ENCODE assay signal across 12 cellular contexts in the genomic region with DNA sequence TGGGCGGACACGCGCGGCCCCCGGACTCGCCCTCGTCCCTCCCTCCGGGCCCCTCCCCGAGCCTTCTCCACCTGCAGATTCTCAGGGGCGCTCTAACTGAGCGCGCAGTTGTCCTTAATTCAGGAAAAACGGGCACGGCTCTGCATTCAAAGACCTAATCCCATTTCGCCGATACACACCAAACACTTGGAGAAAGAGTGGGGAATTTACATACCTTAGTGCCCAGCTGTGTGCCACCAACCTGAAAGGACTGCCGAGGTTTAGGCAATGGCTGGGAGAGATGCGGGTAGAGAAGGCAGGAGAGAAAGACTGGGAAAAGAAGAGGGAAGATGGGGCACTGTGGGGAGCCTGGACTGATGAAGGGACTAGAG. TPM values are rescaled to one million over a fixed set of nuclear protein-coding genes. Genes with fewer than 3 reads are reported as not detected.
DNase-seq lines count a peak whose midpoint lies in the region; ATAC-seq and TF ChIP-seq lines count a peak whose summit lies in the region.
"Had no signal": no experiment of that assay in that cellular context is flagged by ENCODE, and none has a peak within 500 bp of the region (broad histone marks: within the 10 kb centered on the region; RNA-seq: fewer than 3 reads in every experiment).

No MANE protein-coding gene starts in this region.

- peaks cover 0 to 69% (median 38%) of the 10 kb centered on the region in 7 donors for H3K27me3 ChIP-seq in heart right ventricle

- no peak for TF ChIP-seq CTCF in heart right ventricle (IDR thresholded peaks at IDR 0.05)
- no peak for TF ChIP-seq CTCF in epithelial cell of proximal tubule (conservative IDR thresholded peaks at IDR 0.05; ENCODE audit: low read depth, low read length)
- no peak for TF ChIP-seq CTCF in nephron progenitor cell (IDR thresholded peaks at IDR 0.05)

- H3K9me3 ChIP-seq in heart right ventricle: peaks cover 0 to 15% (median 0%) of the 10 kb centered on the region in 11 donors

- H3K27ac ChIP-seq in heart right ventricle: no peak overlapping the region
- no peak overlapping the region for H3K27ac ChIP-seq in urinary bladder (ENCODE audit: low read depth)

- H3K27ac Mint-ChIP-seq in nephron progenitor cell: peak overlapping the region; percentile 27

- WGBS in heart right ventricle, 2 donors: 21 to 23% methylated on average over 18 of the region's 18 CpGs
- 27% methylated on average over 18 of the region's 18 CpGs for WGBS in urinary bladder

- H3K4me3 ChIP-seq in heart right ventricle (peak overlapping the region in 9 of 10 donors; percentile 16 to 56 (median 49)), epithelial cell of proximal tubule (ENCODE audit: low read depth, low read length) (peak overlapping the region; percentile 30), urinary bladder (ENCODE audit: low read depth, low read length) (peak overlapping the region; percentile 47)

- ATAC-seq in heart right ventricle: no peak
- no peak for ATAC-seq in Right ventricle myocardium inferior
- ATAC-seq in GM19035 (IDR thresholded peaks at IDR 0.05; ENCODE audit: unreplicated experiment): no peak
- no peak for ATAC-seq in GM18861 (IDR thresholded peaks at IDR 0.05; ENCODE audit: unreplicated experiment)

- no peaks in the 10 kb centered on the region for H3K27me3 Mint-ChIP-seq in nephron progenitor cell (ENCODE audit: low read depth, poor library complexity)

- DNase-seq in heart right ventricle: no peak
- DNase-seq in Right ventricle myocardium inferior (ENCODE audit: missing footprints): no peak
- no peak for DNase-seq in epithelial cell of proximal tubule (ENCODE audit: low read depth)
- DNase-seq in nephron progenitor cell: no peak
- no peak for DNase-seq in DMS153 (lab: John Stamatoyannopoulos, UW)
- DNase-seq: activated effector memory CD4-positive, alpha-beta T cell treated with anti-CD3 and anti-CD28 coated beads, Interleukin-2, amount 50 U/mL, for 16 hours had no signal

- H3K36me3 ChIP-seq in heart right ventricle: no peaks in the 10 kb centered on the region
- no peaks in the 10 kb centered on the region for H3K36me3 ChIP-seq in urinary bladder (ENCODE audit: insufficient read depth)

- peaks cover 61% of the 10 kb centered on the region for H3K36me3 Mint-ChIP-seq in nephron progenitor cell (ENCODE audit: low read depth)

- peaks cover 0 to 11% (median 5%) of the 10 kb centered on the region in 9 donors for H3K4me1 ChIP-seq in heart right ventricle
- H3K4me1 ChIP-seq in urinary bladder (ENCODE audit: insufficient read depth): no peaks in the 10 kb centered on the region

- peak overlapping the region; percentile 67 for H3K4me3 Mint-ChIP-seq in nephron progenitor cell

- intact Hi-C loops in heart right ventricle (cut with DNase I) (no loop called here), Right ventricle myocardium inferior (cut with DNase I) (no loop called here)

- peaks cover 49% of the 10 kb centered on the region for H3K4me1 Mint-ChIP-seq in nephron progenitor cell

- peaks cover 34% of the 10 kb centered on the region for H3K9me3 Mint-ChIP-seq in nephron progenitor cell

RNA-seq across cellular contexts. Expression of a gene that starts 21.8 kb away (rescaled TPM):
- total RNA-seq in heart right ventricle (under 1 TPM in 7 of 10 donors, not detected in 3; 0.05 to 0.57 (median 0.16) TPM), Right ventricle myocardium inferior (0.43 TPM), epithelial cell of proximal tubule (not detected in 2 replicates), urinary bladder (1.4 TPM)
- polyA plus RNA-seq in heart right ventricle (under 1 TPM in 1 of 2 donors, not detected in 1; under 0.01 TPM), urinary bladder (0.13 TPM)
- total RNA-seq: RPMI7951, subcutaneous adipose tissue had no signal
- polyA plus RNA-seq: liver had no signal

RNA-seq across cellular contexts. Expression of a gene that starts 51.5 kb away (rescaled TPM):
- total RNA-seq in heart right ventricle: 10 to 100 TPM in 2 of 10 donors, not detected in 8; 18.2 to 51.0 TPM
- polyA plus RNA-seq in heart right ventricle: not detected
- total RNA-seq in Right ventricle myocardium inferior: 25.8 TPM
- total RNA-seq in epithelial cell of proximal tubule: not detected in 2 replicates
- under 0.01 TPM for total RNA-seq in urinary bladder
- not detected for polyA plus RNA-seq in urinary bladder
- total RNA-seq: liver, RPMI7951, subcutaneous adipose tissue had no signal
- polyA plus RNA-seq: liver had no signal
